Comparison of ENCODE assay signal across 8 cellular contexts in the genomic region with DNA sequence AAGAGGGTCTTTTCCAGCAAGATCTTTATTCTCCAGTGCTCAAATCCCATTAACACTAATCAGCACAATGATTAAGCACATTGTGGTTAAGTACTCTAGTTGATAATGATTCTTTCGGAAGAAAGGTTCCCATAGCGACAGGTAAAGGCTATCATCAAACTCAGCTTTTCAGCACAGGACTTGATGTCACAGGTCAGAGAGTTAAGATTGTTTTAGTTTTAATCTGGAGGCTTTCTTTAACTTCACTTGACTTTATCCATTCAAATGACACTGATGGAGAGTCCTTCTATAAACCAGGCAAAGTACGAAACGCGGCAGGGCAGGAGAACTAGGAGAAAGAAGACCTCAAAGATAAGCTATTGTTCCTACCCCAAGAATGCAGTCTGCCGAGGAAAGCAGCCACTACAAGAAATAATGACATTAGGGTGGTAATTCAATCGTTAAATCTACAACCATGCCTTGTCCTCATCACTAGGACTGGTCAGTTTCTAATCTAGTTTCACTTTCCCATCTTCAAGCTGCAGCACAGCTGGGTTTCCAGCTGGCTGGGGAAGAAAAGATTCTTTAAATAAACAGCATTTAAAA. TPM values are rescaled to one million over a fixed set of nuclear protein-coding genes. Genes with fewer than 3 reads are reported as not detected.
A peak's percentile ranks its signal among the peaks of the same experiment; 100 is the strongest.
DNase-seq lines count a peak whose midpoint lies in the region; ATAC-seq and TF ChIP-seq lines count a peak whose summit lies in the region.

No MANE protein-coding gene starts in this region.

- peaks cover 14% of the 10 kb centered on the region for H3K4me1 Mint-ChIP-seq in activated naive CD8-positive, alpha-beta T cell treated with anti-CD3 and anti-CD28 coated beads for 36 hours

- no peak overlapping the region for H3K27ac Mint-ChIP-seq in activated naive CD8-positive, alpha-beta T cell treated with anti-CD3 and anti-CD28 coated beads for 36 hours

- peak overlapping the region; percentile 96 for H3K4me2 ChIP-seq in SK-N-SH

- no peaks in the 10 kb centered on the region for H3K36me3 ChIP-seq in heart left ventricle
- H3K36me3 ChIP-seq in SK-N-SH (replicated peaks in 1 of 2; ENCODE audit: control insufficient read depth in 1 of 2, insufficient read depth in 2 of 2, low read length in 1 of 2), result no peaks in the 10 kb centered on the region
- H3K36me3 ChIP-seq in thoracic aorta, result no peaks in the 10 kb centered on the region

- TF ChIP-seq CTCF in heart left ventricle (IDR thresholded peaks at IDR 0.05) (no peak), SK-N-SH (IDR thresholded peaks at IDR 0.05) (no peak), thoracic aorta (IDR thresholded peaks at IDR 0.05) (no peak)

- CTCF ChIA-PET in SK-N-SH (lab: Yijun Ruan, JAX), result interaction anchor here (0.8 to 4.6 kb wide), 5 partner anchors 23 to 273 kb away, joined by 3 to 58 read pairs (median 3); no protein-coding TSS in a partner anchor

- peaks cover 5% of the 10 kb centered on the region; the same call in 1 of the 2 replicates for H3K79me2 ChIP-seq in SK-N-SH (ENCODE audit: insufficient read depth)

- H3K27me3 ChIP-seq in heart left ventricle, result peaks cover 0 to 23% (median 0%) of the 10 kb centered on the region in 9 donors
- no peaks in the 10 kb centered on the region for H3K27me3 ChIP-seq in SK-N-SH (ENCODE audit: insufficient read depth)
- H3K27me3 ChIP-seq in thoracic aorta (replicated peaks; ENCODE audit: insufficient read depth), result no peaks in the 10 kb centered on the region

- H3K27ac ChIP-seq in heart left ventricle (peak overlapping the region; percentile 11 to 90 (median 60)), SK-N-SH (ENCODE audit: low read depth in 2 of 2, low read length in 1 of 2) (peak overlapping the region; percentile 65 to 89; a peak in 3 of 4 replicates), thoracic aorta (peak overlapping the region in 1 of 2 donors; percentile 22)

- peak overlapping the region; percentile 93 for H2AFZ ChIP-seq in SK-N-SH (ENCODE audit: low read depth)

- peaks cover 0 to 57% (median 37%) of the 10 kb centered on the region in 12 donors for H3K4me1 ChIP-seq in heart left ventricle
- peaks cover 0 to 31% of the 10 kb centered on the region in 2 experiments; a peak in 2 of 4 replicates for H3K4me1 ChIP-seq in SK-N-SH (ENCODE audit: control insufficient read depth in 1 of 2, insufficient read depth in 2 of 2, low read depth in 1 of 2, low read length in 1 of 2)
- peaks cover 17 to 39% of the 10 kb centered on the region in 2 donors for H3K4me1 ChIP-seq in thoracic aorta (ENCODE audit: control insufficient read depth in 1 of 2, low read depth in 2 of 2)

- no peak overlapping the region for H3K4me3 Mint-ChIP-seq in activated naive CD8-positive, alpha-beta T cell treated with anti-CD3 and anti-CD28 coated beads for 36 hours

- TF ChIP-seq RAD21 in SK-N-SH (IDR thresholded peaks at IDR 0.05; ENCODE audit: low read length), result no peak

- intact Hi-C loops in heart left ventricle (cut with DNase I), result loop anchor here in 1 of 10 donors (5.0 kb wide), 1 partner anchor 56 kb away; no protein-coding TSS in a partner anchor
- intact Hi-C loops in left cardiac atrium (cut with DNase I), result no loop called here

- DNase-seq in heart left ventricle (no peak), left cardiac atrium (no peak), SK-N-SH (peak; percentile 62), iris pigment epithelial cell (ENCODE audit: low read depth) (peak; percentile 34), thoracic aorta (ENCODE audit: low spot score) (no peak), SHP77 (lab: John Stamatoyannopoulos, UW) (no peak)
- DNase-seq in activated naive CD8-positive, alpha-beta T cell treated with anti-CD3 and anti-CD28 coated beads for 36 hours, result no peak

- no peaks in the 10 kb centered on the region for H3K9me2 ChIP-seq in SK-N-SH

- H3K9ac ChIP-seq in SK-N-SH, result peak overlapping the region; percentile 65

- peaks cover 14% of the 10 kb centered on the region for H3F3A ChIP-seq in SK-N-SH (replicated peaks; ENCODE audit: insufficient read depth)

- H3K9me3 ChIP-seq in heart left ventricle (peaks cover 0 to 9% (median 0%) of the 10 kb centered on the region in 12 donors), SK-N-SH (no peaks in the 10 kb centered on the region), thoracic aorta (no peaks in the 10 kb centered on the region)

- H3K36me3 Mint-ChIP-seq in activated naive CD8-positive, alpha-beta T cell treated with anti-CD3 and anti-CD28 coated beads for 36 hours, result no peaks in the 10 kb centered on the region

- no peak for TF ChIP-seq POLR2A in heart left ventricle (IDR thresholded peaks at IDR 0.05)
- TF ChIP-seq POLR2A in GM18505 (IDR thresholded peaks at IDR 0.05; ENCODE audit: borderline replicate concordance, extremely low read depth, insufficient read depth, insufficient read length), result no peak

- no peak for ATAC-seq in heart left ventricle
- no peak for ATAC-seq in left cardiac atrium
- no peak for ATAC-seq in thoracic aorta (ENCODE audit: insufficient number of reproducible peaks, low FRiP score, low read depth)
- no peak for ATAC-seq in GM18505 (IDR thresholded peaks at IDR 0.05; ENCODE audit: unreplicated experiment)

- H3K9me3 Mint-ChIP-seq in activated naive CD8-positive, alpha-beta T cell treated with anti-CD3 and anti-CD28 coated beads for 36 hours, result no peaks in the 10 kb centered on the region

- H3K27me3 Mint-ChIP-seq in activated naive CD8-positive, alpha-beta T cell treated with anti-CD3 and anti-CD28 coated beads for 36 hours, result peaks cover 76% of the 10 kb centered on the region

- peak overlapping the region in 11 of 12 donors; percentile 14 to 62 (median 52) for H3K4me3 ChIP-seq in heart left ventricle
- peak overlapping the region; percentile 56 to 72 for H3K4me3 ChIP-seq in SK-N-SH (ENCODE audit: low read depth in 2 of 2, low read length in 1 of 2)
- H3K4me3 ChIP-seq in thoracic aorta, result peak overlapping the region; percentile 69

- WGBS in heart left ventricle, 4 donors, result 10 to 15% (median 12%) methylated on average over 7 of the region's 7 CpGs
- WGBS in SK-N-SH (ENCODE audit: low lambda C conversion rate), result 5% methylated on average over 7 of the region's 7 CpGs

- POLR2A ChIA-PET in SK-N-SH (lab: Yijun Ruan, JAX), result interaction anchor here (0.7 kb wide), 1 partner anchor 58 kb away, joined by 3 read pairs; no protein-coding TSS in a partner anchor

- peak in 1 of 2 experiments; percentile 38; a peak in 1 of 4 replicates for TF ChIP-seq EP300 in SK-N-SH (IDR thresholded peaks at IDR 0.05; ENCODE audit: borderline replicate concordance in 1 of 2, low read depth in 1 of 2, low read length in 1 of 2)

- no peaks in the 10 kb centered on the region for H4K20me1 ChIP-seq in SK-N-SH (ENCODE audit: insufficient read depth)

TF ChIP-seq in SK-N-SH, 30 proteins besides CTCF, POLR2A, EP300 and RAD21:
- TF ChIP-seq RCOR1 (IDR thresholded peaks at IDR 0.05; ENCODE audit: low read length) (peak; percentile 46; the same call in 1 of the 2 replicates), FOXM1 (IDR thresholded peaks at IDR 0.05; ENCODE audit: low read depth) (no peak), MXI1 (IDR thresholded peaks at IDR 0.05; ENCODE audit: low read depth, low read length) (peak; percentile 76; the same call in 1 of the 2 replicates)

RNA-seq across cellular contexts. Expression of gene NRG2, which starts 4.6 kb away (rescaled TPM):
- total RNA-seq in heart left ventricle, result 1 to 10 TPM; 1.9 to 4.8 (median 3.4) TPM
- 1 to 10 TPM in 1 of 2 donors, under 1 TPM in 1; 0.72 to 3.8 TPM for polyA plus RNA-seq in heart left ventricle
- 1 to 10 TPM; 1.1 to 1.3 TPM for total RNA-seq in left cardiac atrium
- polyA plus RNA-seq in SK-N-SH (2012; rRNA removed), result 3.5 and 3.7 TPM in 2 replicates
- 2.2 and 3.1 TPM in 2 replicates for polyA plus RNA-seq in SK-N-SH (2012; cell fraction: cytosol; rRNA removed)
- 3.2 and 3.9 TPM in 2 replicates for polyA plus RNA-seq in SK-N-SH (2012; cell fraction: nucleus; rRNA removed)
- total RNA-seq in thoracic aorta, result 1 to 10 TPM; 2.3 to 6.9 TPM
- under 1 TPM; 0.10 to 0.14 TPM for total RNA-seq in activated naive CD8-positive, alpha-beta T cell treated with anti-CD3 and anti-CD28 coated beads for 36 hours

Comparison
In these comparisons a context has a peak if more than half of its experiments do, and no peak if none do; other contexts are left out.
1. DNase-seq: peak in SK-N-SH (single experiment) and iris pigment epithelial cell (single experiment); none in heart left ventricle (0 of 5), left cardiac atrium (single experiment), thoracic aorta (single experiment), SHP77 (0 of 2) and activated naive CD8-positive, alpha-beta T cell treated with anti-CD3 and anti-CD28 coated beads for 36 hours (single experiment).
2. Peak in every context shown above with its lines, with median percentiles within 50 percentile points of each other: H3K4me3 ChIP-seq.